ENCODE assay signal across 8 cellular contexts in genomic region chr2:11133238-11133935, GRCh38. TPM values are rescaled to one million over a fixed set of nuclear protein-coding genes. Genes with fewer than 3 reads are reported as not detected.
A peak's percentile ranks its signal among the peaks of the same experiment; 100 is the strongest.
DNase-seq lines count a peak whose midpoint lies in the region; ATAC-seq and TF ChIP-seq lines count a peak whose summit lies in the region.

No MANE protein-coding gene starts in this region.

- no peaks in the 10 kb centered on the region for H3K9me2 ChIP-seq in hepatocyte (replicated peaks; ENCODE audit: insufficient read depth)

- peak overlapping the region; percentile 86 for H3K27ac Mint-ChIP-seq in activated CD8-positive, alpha-beta T cell treated with anti-CD3 and anti-CD28 coated beads, Interleukin-2, amount 10 ng/mL, durations not matched to agents 7 days and 5 days

- CTCF ChIA-PET in activated CD8-positive, alpha-beta T cell treated with anti-CD3 and anti-CD28 coated beads, Interleukin-2, amount 10 ng/mL, durations not matched to agents 7 days and 5 days (lab: Charles Lee), result interaction anchor here (0.7 to 6.6 kb wide), 37 partner anchors 9 to 646 kb away, joined by 3 to 98 read pairs (median 5); partner anchors contain the start of genes E2F6 and SLC66A3

- H3K36me3 ChIP-seq in hepatocyte (replicated peaks; ENCODE audit: insufficient read depth, low read depth), result no peaks in the 10 kb centered on the region

- peak overlapping the region; percentile 92 for H3K4me2 ChIP-seq in hepatocyte

- H3K9me3 Mint-ChIP-seq in activated CD8-positive, alpha-beta T cell treated with anti-CD3 and anti-CD28 coated beads, Interleukin-2, amount 10 ng/mL, durations not matched to agents 7 days and 5 days (ENCODE audit: insufficient read depth), result no peaks in the 10 kb centered on the region

- H3K27me3 ChIP-seq in hepatocyte, result no peaks in the 10 kb centered on the region

- TF ChIP-seq CTCF in HFF-Myc (IDR thresholded peaks at IDR 0.05; ENCODE audit: low read depth, low read length, missing control alignments) (no peak), hepatocyte (IDR thresholded peaks at IDR 0.05; ENCODE audit: poor library complexity) (no peak)

- WGBS in hepatocyte (ENCODE audit: low lambda C conversion rate, missing lambda C conversion rate), result 70% methylated on average over 25 of the region's 25 CpGs

- ATAC-seq in activated CD8-positive, alpha-beta T cell treated with anti-CD3 and anti-CD28 coated beads, Interleukin-2, amount 10 ng/mL, durations not matched to agents 7 days and 5 days, result no peak
- no peak for ATAC-seq in GM19351 (IDR thresholded peaks at IDR 0.05; ENCODE audit: unreplicated experiment)

- H3K4me1 Mint-ChIP-seq in activated CD8-positive, alpha-beta T cell treated with anti-CD3 and anti-CD28 coated beads, Interleukin-2, amount 10 ng/mL, durations not matched to agents 7 days and 5 days (ENCODE audit: low read depth), result peaks cover 33% of the 10 kb centered on the region

- POLR2A ChIA-PET in activated CD8-positive, alpha-beta T cell treated with anti-CD3 and anti-CD28 coated beads, Interleukin-2, amount 10 ng/mL, durations not matched to agents 7 days and 5 days (lab: Charles Lee), result interaction anchor here (0.6 to 1.4 kb wide), 7 partner anchors 9 to 423 kb away, joined by 3 to 5 read pairs (median 3); partner anchors contain the start of genes ROCK2 and SLC66A3

- H2AFZ ChIP-seq in hepatocyte, result peak overlapping the region; percentile 49

- H3K9me3 ChIP-seq in hepatocyte (ENCODE audit: low read depth), result no peaks in the 10 kb centered on the region

- H3K4me3 Mint-ChIP-seq in activated CD8-positive, alpha-beta T cell treated with anti-CD3 and anti-CD28 coated beads, Interleukin-2, amount 10 ng/mL, durations not matched to agents 7 days and 5 days, result peak overlapping the region; percentile 69

- no peaks in the 10 kb centered on the region for H4K20me1 ChIP-seq in hepatocyte (ENCODE audit: insufficient read depth, poor library complexity, severe bottlenecking)

- H3K4me3 ChIP-seq in HFF-Myc (replicated peaks; ENCODE audit: low read depth, low read length) (peak overlapping the region; percentile 43), hepatocyte (peak overlapping the region; percentile 53), skin epidermis (peak overlapping the region; percentile 26 to 49 (median 35))

- H3K27me3 Mint-ChIP-seq in activated CD8-positive, alpha-beta T cell treated with anti-CD3 and anti-CD28 coated beads, Interleukin-2, amount 10 ng/mL, durations not matched to agents 7 days and 5 days (ENCODE audit: low read depth), result peaks cover 14% of the 10 kb centered on the region

- no peaks in the 10 kb centered on the region for H3K79me2 ChIP-seq in hepatocyte

- H3K27ac ChIP-seq in hepatocyte, result no peak overlapping the region
- peak overlapping the region in 8 of 21 experiments; percentile 11 to 31 (median 24) for H3K27ac ChIP-seq in skin epidermis

- H3K4me1 ChIP-seq in hepatocyte (ENCODE audit: insufficient read depth), result peaks cover 9% of the 10 kb centered on the region

- DNase-seq in HFF-Myc (ENCODE audit: extremely low read depth, low read depth) (no peak), hepatocyte (ENCODE audit: low spot score) (no peak), amniotic stem cell (lab: John Stamatoyannopoulos, UW) (no peak), T1000 (lab: John Stamatoyannopoulos, UW) (no peak)
- DNase-seq in activated CD8-positive, alpha-beta T cell treated with anti-CD3 and anti-CD28 coated beads, Interleukin-2, amount 10 ng/mL, durations not matched to agents 7 days and 5 days, result no peak
- no peak for DNase-seq in stimulated activated CD4-positive, alpha-beta T cell treated with anti-CD3 and anti-CD28 coated beads, Interleukin-4, amount 100 ng/mL, for 24 hours

- H3K36me3 Mint-ChIP-seq in activated CD8-positive, alpha-beta T cell treated with anti-CD3 and anti-CD28 coated beads, Interleukin-2, amount 10 ng/mL, durations not matched to agents 7 days and 5 days (ENCODE audit: low read depth), result no peaks in the 10 kb centered on the region

RNA-seq across cellular contexts. Expression of gene SLC66A3, which starts 21.9 kb away (rescaled TPM):
- 10 to 100 TPM; 14.3 to 16.9 TPM for total RNA-seq in activated CD8-positive, alpha-beta T cell treated with anti-CD3 and anti-CD28 coated beads, Interleukin-2, amount 10 ng/mL, durations not matched to agents 7 days and 5 days
- 22.8 and 26.8 TPM in 2 replicates for total RNA-seq in hepatocyte
- 24.3 and 24.6 TPM in 2 replicates for polyA plus RNA-seq in hepatocyte
